ENCODE assay signal across 1 cellular context in the genomic region with DNA sequence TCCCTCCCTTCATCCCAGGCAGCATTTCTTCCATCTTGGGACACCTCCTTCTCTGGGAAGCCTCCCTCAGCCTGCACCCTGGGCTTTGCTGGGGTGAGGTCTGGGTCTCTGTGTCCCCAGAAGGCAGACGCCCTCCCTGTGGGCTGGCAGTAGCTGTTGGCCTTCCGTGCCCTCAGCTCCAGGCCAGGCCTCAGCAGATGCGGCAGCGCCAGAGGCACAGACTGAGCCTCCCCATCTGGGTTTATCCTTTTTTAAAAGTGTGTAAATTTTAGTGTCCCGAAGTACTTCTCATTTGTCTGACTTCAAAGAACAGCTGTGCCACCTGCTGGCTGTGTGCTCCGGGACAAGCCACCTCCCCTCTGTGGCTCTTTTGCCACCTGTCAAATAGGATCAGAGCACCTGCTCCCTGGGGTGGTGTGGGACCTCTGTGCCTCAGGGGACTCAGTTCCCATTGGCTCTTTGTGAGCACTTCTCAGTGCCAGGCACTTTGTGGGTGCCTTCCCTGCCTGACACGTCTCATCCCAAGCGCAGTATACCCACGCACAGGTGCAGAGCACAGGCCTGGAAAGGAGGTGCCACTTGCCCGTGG.
A peak's percentile ranks its signal among the peaks of the same experiment; 100 is the strongest.
TF ChIP-seq lines count a peak whose summit lies in the region.

No MANE protein-coding gene starts in this region.

TF ChIP-seq in K562, 482 proteins besides CTCF, POLR2A, EP300 and RAD21:
- TF ChIP-seq, protein P1, sequence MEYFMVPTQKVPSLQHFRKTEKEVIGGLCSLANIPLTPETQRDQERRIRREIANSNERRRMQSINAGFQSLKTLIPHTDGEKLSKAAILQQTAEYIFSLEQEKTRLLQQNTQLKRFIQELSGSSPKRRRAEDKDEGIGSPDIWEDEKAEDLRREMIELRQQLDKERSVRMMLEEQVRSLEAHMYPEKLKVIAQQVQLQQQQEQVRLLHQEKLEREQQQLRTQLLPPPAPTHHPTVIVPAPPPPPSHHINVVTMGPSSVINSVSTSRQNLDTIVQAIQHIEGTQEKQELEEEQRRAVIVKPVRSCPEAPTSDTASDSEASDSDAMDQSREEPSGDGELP (CRISPR knock-in tag; IDR thresholded peaks at IDR 0.05; ENCODE audit: borderline replicate concordance): 0 out of 2 replicates have a peak, but pooled peaks have one; percentile 14
- TF ChIP-seq PTTG1 (tag; IDR thresholded peaks at IDR 0.05; ENCODE audit: low read depth): no peak
